ENCODE assay signal across 21 cellular contexts in the genomic region with DNA sequence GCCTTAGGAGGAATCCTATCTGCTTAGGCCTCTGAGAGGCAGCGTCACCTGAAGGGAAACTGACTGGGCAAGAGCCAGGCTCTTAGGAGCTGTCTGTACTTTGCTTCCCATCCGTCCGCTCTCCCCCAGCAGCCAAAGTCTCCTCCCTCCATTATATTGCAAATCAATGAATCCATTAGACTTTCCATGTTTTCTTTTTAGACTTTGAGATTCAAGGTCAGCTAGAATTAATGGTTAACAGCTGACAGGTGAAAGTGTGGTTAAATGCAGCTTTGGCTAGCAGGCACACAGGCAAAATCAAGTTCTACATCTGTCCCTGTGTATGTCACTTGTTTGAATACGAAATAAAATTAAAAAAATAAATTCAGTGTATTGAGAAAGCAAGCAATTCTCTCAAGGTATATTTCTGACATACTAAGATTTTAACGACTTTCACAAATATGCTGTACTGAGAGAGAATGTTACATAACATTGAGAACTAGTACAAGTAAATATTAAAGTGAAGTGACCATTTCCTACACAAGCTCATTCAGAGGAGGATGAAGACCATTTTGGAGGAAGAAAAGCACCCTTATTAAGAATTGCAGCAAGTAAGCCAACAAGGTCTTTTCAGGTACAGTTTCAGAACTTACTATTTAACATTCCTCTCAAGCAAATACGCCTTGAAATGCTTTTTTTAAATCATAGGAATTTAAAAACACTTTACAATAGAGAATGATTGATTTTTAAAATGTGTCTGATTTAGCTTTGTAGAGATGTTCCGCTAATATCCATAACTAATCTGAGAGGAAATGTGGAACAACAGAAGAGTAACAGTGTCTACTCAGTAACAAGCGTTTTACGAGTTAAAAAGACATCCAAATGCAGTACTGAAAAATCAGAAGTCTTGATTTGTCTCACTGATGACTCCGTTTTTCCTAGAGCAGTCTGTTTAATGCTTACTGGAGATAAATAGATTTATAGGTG. TPM values are rescaled to one million over a fixed set of nuclear protein-coding genes. Genes with fewer than 3 reads are reported as not detected.
DNase-seq lines count a peak whose midpoint lies in the region; ATAC-seq, FAIRE-seq and TF ChIP-seq lines count a peak whose summit lies in the region.
"Had no signal": no experiment of that assay in that cellular context is flagged by ENCODE, and none has a peak within 500 bp of the region (broad histone marks: within the 10 kb centered on the region; RNA-seq: fewer than 3 reads in every experiment).

Gene F11 (plus strand): TSS at position 507 of the 966 bp plus-strand sequence. CDS start 948 bp downstream, outside the sequence.

- H3K27me3 Mint-ChIP-seq in H9 (ENCODE audit: low read depth) (no peaks in the 10 kb centered on the region), endodermal cell (ENCODE audit: insufficient read depth) (no peaks in the 10 kb centered on the region), endothelial cell (ENCODE audit: unreplicated experiment) (peaks cover 2% of the 10 kb centered on the region)

- FAIRE-seq in pancreas (lab: Jason Lieb, UNC): no peak

- H3K4me1 ChIP-seq in H9 (ENCODE audit: insufficient read depth, low read length): peaks cover 6% of the 10 kb centered on the region
- no peaks in the 10 kb centered on the region for H3K4me1 ChIP-seq in endodermal cell (ENCODE audit: control insufficient read depth, insufficient read depth, low read length)
- H3K4me1 ChIP-seq in liver (ENCODE audit: control insufficient read depth in 4 of 4, insufficient read depth in 4 of 4, low read length in 3 of 4): peaks cover 8 to 31% (median 21%) of the 10 kb centered on the region in 4 donors
- H3K4me1 ChIP-seq in pancreas: peaks cover 19 to 26% (median 24%) of the 10 kb centered on the region in 3 donors
- H3K4me1 ChIP-seq in colonic mucosa: no peaks in the 10 kb centered on the region
- peaks cover 0 to 1% of the 10 kb centered on the region in 2 donors for H3K4me1 ChIP-seq in adrenal gland (replicated peaks in 1 of 2)
- H3K4me1 ChIP-seq: vagina had no signal

- no peak within 1 kb of the TSS for H3K23ac ChIP-seq in H9 (ENCODE audit: insufficient read length, low read depth, low read length)

- no peak within 1 kb of the TSS for H4K5ac ChIP-seq in H9 (ENCODE audit: insufficient read length, low read depth, low read length)

- no peak within 1 kb of the TSS for H2AFZ ChIP-seq in H9 (ENCODE audit: low read length)

- no peak for TF ChIP-seq POLR2A in adrenal gland (IDR thresholded peaks at IDR 0.05)

- no peak within 1 kb of the TSS for H2BK20ac ChIP-seq in H9 (ENCODE audit: low read depth, low read length, poor library complexity, severe bottlenecking)

- no peaks in the 10 kb centered on the region for H3K79me2 ChIP-seq in H9 (ENCODE audit: insufficient read depth, low read length)

- H3K9me3 Mint-ChIP-seq in H9 (peaks cover 0 to 3% of the 10 kb centered on the region in 2 experiments; a peak in 2 of 5 replicates), endodermal cell (no peaks in the 10 kb centered on the region), endothelial cell (ENCODE audit: unreplicated experiment) (no peaks in the 10 kb centered on the region)
- H3K9me3 Mint-ChIP-seq: activated naive CD4-positive, alpha-beta T cell treated with anti-CD3 and anti-CD28 coated beads for 36 hours; stimulated activated naive CD8-positive, alpha-beta T cell treated with anti-CD3 and anti-CD28 coated beads, Interleukin-15, Interleukin-2, amounts not matched to agents 100 ng/mL and 50 ng/mL, for 24 hours; T-helper 1 cell treated with Interleukin-12 subunit alpha and Interleukin-12 subunit beta and Interleukin-4 antibody, amounts not matched to agents 30 μg/mL and 1 μg/mL, for 36 hours had no signal

- H3K4me3 ChIP-seq in endodermal cell (ENCODE audit: low read length) (peak within 1 kb of the TSS; percentile 57), liver (ENCODE audit: low read depth in 1 of 3, low read length in 3 of 3) (peak within 1 kb of the TSS; percentile 47 to 80 (median 66)), pancreas (peak within 1 kb of the TSS; percentile 7 to 48 (median 36)), colonic mucosa (no peak within 1 kb of the TSS), adrenal gland (no peak within 1 kb of the TSS)
- H3K4me3 ChIP-seq: vagina had no signal

- H3K9ac ChIP-seq in H9 (ENCODE audit: extremely low read depth, insufficient read length, low read length) (peak within 1 kb of the TSS; percentile 26), endodermal cell (ENCODE audit: extremely low read depth, low read length, poor library complexity, severe bottlenecking) (no peak within 1 kb of the TSS), liver (ENCODE audit: low read depth in 1 of 2, low read length in 2 of 2) (peak within 1 kb of the TSS; percentile 72 to 82), colonic mucosa (ENCODE audit: low read depth in 2 of 2, low read length in 2 of 2) (no peak within 1 kb of the TSS)

- DNase-seq in H9 (peak; percentile 66), endodermal cell (peak; percentile 59), pancreas (peak in 3 of 6 donors; percentile 19 to 41 (median 20)), colonic mucosa (no peak), NCI-H345 treated with DMSO at 0.1 percent for 48 hours (lab: John Stamatoyannopoulos, UW; ENCODE audit: unreplicated experiment) (no peak), endothelial cell (ENCODE audit: low spot score) (no peak), adrenal gland (no peak)
- DNase-seq: activated CD4-positive, CD25-positive, alpha-beta regulatory T cell; activated naive CD4-positive, alpha-beta T cell treated with anti-CD3 and anti-CD28 coated beads for 36 hours; CD8-positive, alpha-beta memory T cell; hypothalamus; NCI-H774; posterior cingulate gyrus; RPMI8226 had no signal

- peak; percentile 57 to 73 (median 68) for ATAC-seq in pancreas
- ATAC-seq: HCT116 had no signal

- H3K27me3 ChIP-seq in H9 (ENCODE audit: insufficient read depth, low read length): no peaks in the 10 kb centered on the region
- H3K27me3 ChIP-seq in endodermal cell (ENCODE audit: control insufficient read depth, insufficient read depth, low read length, poor library complexity, severe bottlenecking): no peaks in the 10 kb centered on the region
- no peaks in the 10 kb centered on the region for H3K27me3 ChIP-seq in liver (ENCODE audit: control insufficient read depth in 4 of 4, insufficient read depth in 4 of 4, low read length in 3 of 4)
- no peaks in the 10 kb centered on the region for H3K27me3 ChIP-seq in pancreas
- H3K27me3 ChIP-seq in colonic mucosa: no peaks in the 10 kb centered on the region
- H3K27me3 ChIP-seq in adrenal gland: no peaks in the 10 kb centered on the region
- H3K27me3 ChIP-seq: vagina had no signal

- H3K27ac ChIP-seq in H9 (ENCODE audit: insufficient read length, low read depth, low read length) (peak within 1 kb of the TSS; percentile 48), endodermal cell (ENCODE audit: low read depth, low read length) (peak within 1 kb of the TSS; percentile 34), liver (ENCODE audit: low read depth in 1 of 2, low read length in 2 of 2) (peak within 1 kb of the TSS; percentile 62 to 91), pancreas (peak within 1 kb of the TSS; percentile 54 to 93 (median 79)), colonic mucosa (no peak within 1 kb of the TSS), adrenal gland (no peak within 1 kb of the TSS)
- H3K27ac ChIP-seq: vagina had no signal

- H3K36me3 ChIP-seq in endodermal cell (ENCODE audit: control insufficient read depth, insufficient read depth, low read length): no peaks in the 10 kb centered on the region
- H3K36me3 ChIP-seq in liver (ENCODE audit: control insufficient read depth in 4 of 4, insufficient read depth in 3 of 4, low read depth in 1 of 4, low read length in 3 of 4): peaks cover 0 to 4% (median 1%) of the 10 kb centered on the region in 4 donors
- no peaks in the 10 kb centered on the region for H3K36me3 ChIP-seq in pancreas
- no peaks in the 10 kb centered on the region for H3K36me3 ChIP-seq in colonic mucosa
- H3K36me3 ChIP-seq in adrenal gland (replicated peaks in 1 of 2): no peaks in the 10 kb centered on the region
- H3K36me3 ChIP-seq: vagina had no signal

- no peak within 1 kb of the TSS for H3T11ph ChIP-seq in H9 (ENCODE audit: low read length)

- intact Hi-C loops in pancreas (cut with DNase I) (no loop called here), colonic mucosa (cut with DNase I) (no loop called here), adrenal gland (cut with DNase I) (no loop called here)

- H3K79me1 ChIP-seq in H9 (ENCODE audit: insufficient read depth, low read depth, low read length, poor library complexity, severe bottlenecking): no peaks in the 10 kb centered on the region

- H3K4me1 Mint-ChIP-seq in H9 (peaks cover 34 to 49% of the 10 kb centered on the region in 2 experiments), endodermal cell (peaks cover 14% of the 10 kb centered on the region), endothelial cell (ENCODE audit: unreplicated experiment) (peaks cover 9% of the 10 kb centered on the region)
- H3K4me1 Mint-ChIP-seq: CD8-positive, alpha-beta memory T cell had no signal

- H2BK12ac ChIP-seq in H9 (ENCODE audit: insufficient read length, low read depth, low read length): no peak within 1 kb of the TSS

- H3K14ac ChIP-seq in H9 (ENCODE audit: insufficient read depth, low read length): no peak within 1 kb of the TSS

- TF ChIP-seq CTCF in H9 (conservative IDR thresholded peaks at IDR 0.05): no peak
- no peak for TF ChIP-seq CTCF in endodermal cell (conservative IDR thresholded peaks at IDR 0.05)
- no peak for TF ChIP-seq CTCF in liver (IDR thresholded peaks at IDR 0.05; ENCODE audit: low read depth, low read length, missing input control)
- no peak for TF ChIP-seq CTCF in pancreas (IDR thresholded peaks at IDR 0.05)
- TF ChIP-seq CTCF in colonic mucosa (IDR thresholded peaks at IDR 0.05): no peak
- TF ChIP-seq CTCF in endothelial cell (IDR thresholded peaks at IDR 0.05; ENCODE audit: unreplicated experiment): no peak
- TF ChIP-seq CTCF in adrenal gland (IDR thresholded peaks at IDR 0.05): no peak

- no peaks in the 10 kb centered on the region for H3K9me3 ChIP-seq in H9 (ENCODE audit: control insufficient read depth, low read depth, low read length)
- H3K9me3 ChIP-seq in endodermal cell (ENCODE audit: control insufficient read depth, low read length): no peaks in the 10 kb centered on the region
- no peaks in the 10 kb centered on the region for H3K9me3 ChIP-seq in liver (ENCODE audit: control insufficient read depth in 4 of 4, low read length in 3 of 4)
- no peaks in the 10 kb centered on the region for H3K9me3 ChIP-seq in pancreas
- H3K9me3 ChIP-seq in colonic mucosa: no peaks in the 10 kb centered on the region
- no peaks in the 10 kb centered on the region for H3K9me3 ChIP-seq in adrenal gland (replicated peaks in 1 of 3)
- H3K9me3 ChIP-seq: vagina had no signal

- H4K91ac ChIP-seq in H9 (ENCODE audit: insufficient read length, low read depth, low read length): no peak within 1 kb of the TSS

- no peaks in the 10 kb centered on the region for H4K20me1 ChIP-seq in H9 (ENCODE audit: control insufficient read depth, insufficient read depth, insufficient read length)

- H3K4me3 Mint-ChIP-seq in H9: peak within 1 kb of the TSS; percentile 57 to 74
- H3K4me3 Mint-ChIP-seq in endodermal cell: peak within 1 kb of the TSS; percentile 50
- H3K4me3 Mint-ChIP-seq in endothelial cell (ENCODE audit: unreplicated experiment): no peak within 1 kb of the TSS
- H3K4me3 Mint-ChIP-seq: activated naive CD4-positive, alpha-beta T cell treated with anti-CD3 and anti-CD28 coated beads for 36 hours; CD8-positive, alpha-beta memory T cell; stimulated activated naive CD8-positive, alpha-beta T cell treated with anti-CD3 and anti-CD28 coated beads, Interleukin-15, Interleukin-2, amounts not matched to agents 100 ng/mL and 50 ng/mL, for 24 hours; T-helper 1 cell treated with Interleukin-12 subunit alpha and Interleukin-12 subunit beta and Interleukin-4 antibody, amounts not matched to agents 30 μg/mL and 1 μg/mL, for 36 hours had no signal

- no peak within 1 kb of the TSS for H4K8ac ChIP-seq in H9 (replicated peaks; ENCODE audit: insufficient read length, low read depth, low read length)

- WGBS in H9 (ENCODE audit: extremely low coverage, insufficient read length, low lambda C conversion rate): no CpG with 5 or more reads among the region's 10 CpGs
- WGBS in endodermal cell (ENCODE audit: insufficient coverage in 1 of 2, insufficient read length in 1 of 2), 2 experiments: 43 to 53% methylated on average over 7 to 9 of the region's 10 CpGs
- 20% methylated on average over 10 of the region's 10 CpGs for WGBS in liver
- WGBS in pancreas, 2 donors: 10 to 15% methylated on average over 10 of the region's 10 CpGs
- 66 to 70% (median 69%) methylated on average over 10 of the region's 10 CpGs for WGBS in adrenal gland, 4 donors

- H3K27ac Mint-ChIP-seq in H9 (peak within 1 kb of the TSS; percentile 96 to 97 (median 96)), endodermal cell (peak within 1 kb of the TSS; percentile 89), endothelial cell (ENCODE audit: unreplicated experiment) (no peak within 1 kb of the TSS)
- H3K27ac Mint-ChIP-seq: activated naive CD4-positive, alpha-beta T cell treated with anti-CD3 and anti-CD28 coated beads for 36 hours; stimulated activated naive CD8-positive, alpha-beta T cell treated with anti-CD3 and anti-CD28 coated beads, Interleukin-15, Interleukin-2, amounts not matched to agents 100 ng/mL and 50 ng/mL, for 24 hours; T-helper 1 cell treated with Interleukin-12 subunit alpha and Interleukin-12 subunit beta and Interleukin-4 antibody, amounts not matched to agents 30 μg/mL and 1 μg/mL, for 36 hours had no signal

- peak; percentile 33 to 55 for TF ChIP-seq RAD21 in liver (IDR thresholded peaks at IDR 0.05)

- H2BK5ac ChIP-seq in H9 (ENCODE audit: insufficient read length, low read length): no peak within 1 kb of the TSS

- no peak within 1 kb of the TSS for H2BK15ac ChIP-seq in H9 (ENCODE audit: low read depth, low read length)

- H3K23me2 ChIP-seq in H9 (ENCODE audit: insufficient read length, low read depth, low read length, poor library complexity, severe bottlenecking): no peaks in the 10 kb centered on the region

- H3K36me3 Mint-ChIP-seq in H9 (ENCODE audit: insufficient read depth in 1 of 3, low read depth in 3 of 3) (peaks cover 0 to 4% (median 0%) of the 10 kb centered on the region in 3 experiments; a peak in 4 of 7 replicates), endodermal cell (ENCODE audit: low read depth) (no peaks in the 10 kb centered on the region), endothelial cell (ENCODE audit: low read depth, unreplicated experiment) (no peaks in the 10 kb centered on the region)
- H3K36me3 Mint-ChIP-seq: CD8-positive, alpha-beta memory T cell had no signal

- no peak within 1 kb of the TSS for H3K56ac ChIP-seq in H9 (ENCODE audit: insufficient read length, low read depth, low read length)

- no peak within 1 kb of the TSS for H2AK5ac ChIP-seq in H9 (ENCODE audit: insufficient read length, low read length)

- H3K4me2 ChIP-seq in H9 (ENCODE audit: insufficient read depth, insufficient read length, low read length): peak within 1 kb of the TSS; percentile 59

- H3K4ac ChIP-seq in H9 (ENCODE audit: low read depth, low read length): no peak within 1 kb of the TSS

- H3K18ac ChIP-seq in H9 (ENCODE audit: insufficient read length, low read depth, low read length): no peak within 1 kb of the TSS

- no peak within 1 kb of the TSS for H2BK120ac ChIP-seq in H9 (ENCODE audit: low read depth, low read length, poor library complexity, severe bottlenecking)

RNA-seq across cellular contexts. Expression of gene F11, which starts in this region (rescaled TPM):
- 0.50 and 0.97 TPM in 2 replicates for total RNA-seq in H9 (2021)
- total RNA-seq in endodermal cell: not detected
- 0.25 TPM for polyA plus RNA-seq in endodermal cell (2013, experiment 1 of 2)
- polyA plus RNA-seq in endodermal cell (2013, experiment 2 of 2): not detected
- total RNA-seq in liver: 100 to 1,000 TPM in 1 of 2 donors, 10 to 100 TPM in 1; 54.6 to 207 TPM
- polyA plus RNA-seq in liver: 100 to 1,000 TPM; 100 to 130 TPM
- 10 to 100 TPM; 10.2 to 43.9 (median 25.2) TPM for total RNA-seq in pancreas
- 10 to 100 TPM; 44.4 to 65.3 TPM for polyA plus RNA-seq in pancreas
- under 1 TPM; 0.48 to 0.54 TPM for total RNA-seq in colonic mucosa
- 0.31 TPM for total RNA-seq in endothelial cell (ENCODE audit: unreplicated experiment)
- total RNA-seq in adrenal gland: under 1 TPM in 2 of 8 donors, not detected in 6; 0.07 to 0.19 TPM
- polyA plus RNA-seq in adrenal gland: under 1 TPM in 1 of 3 donors, not detected in 2; 0.17 TPM
- total RNA-seq: activated naive CD4-positive, alpha-beta T cell treated with anti-CD3 and anti-CD28 coated beads for 36 hours; CD8-positive, alpha-beta memory T cell; mesenteric fat pad; vagina had no signal
- polyA plus RNA-seq: AG04450; CD8-positive, alpha-beta memory T cell had no signal

Comparison
In these comparisons a context has a peak if more than half of its experiments do, and no peak if none do; other contexts are left out.
1. RNA of gene F11 (polyA plus RNA-seq): 100 to 130 TPM in liver and 44.4 to 65.3 TPM in pancreas; 0.17 TPM in adrenal gland; every median in the first group is over 10 times any median in the second.
2. Peak in DNase-seq, H3K27ac ChIP-seq, H3K9ac ChIP-seq and H3K4me2 ChIP-seq in H9; RNA of the gene not detected or under 1 TPM.
3. Peak in DNase-seq, H3K4me3 ChIP-seq and H3K27ac ChIP-seq in endodermal cell; RNA of the gene not detected or under 1 TPM.
4. H3K27ac ChIP-seq: peak in liver (2 of 2) and pancreas (4 of 4); none in colonic mucosa (single experiment) and adrenal gland (0 of 5).
5. H3K9ac ChIP-seq: peak in liver (2 of 2); none in endodermal cell (single experiment) and colonic mucosa (0 of 2).
6. H3K4me3 ChIP-seq: peak in liver (3 of 3) and pancreas (4 of 4); none in colonic mucosa (single experiment) and adrenal gland (0 of 4).